ENCODE assay signal across 13 cellular contexts in the genomic region with DNA sequence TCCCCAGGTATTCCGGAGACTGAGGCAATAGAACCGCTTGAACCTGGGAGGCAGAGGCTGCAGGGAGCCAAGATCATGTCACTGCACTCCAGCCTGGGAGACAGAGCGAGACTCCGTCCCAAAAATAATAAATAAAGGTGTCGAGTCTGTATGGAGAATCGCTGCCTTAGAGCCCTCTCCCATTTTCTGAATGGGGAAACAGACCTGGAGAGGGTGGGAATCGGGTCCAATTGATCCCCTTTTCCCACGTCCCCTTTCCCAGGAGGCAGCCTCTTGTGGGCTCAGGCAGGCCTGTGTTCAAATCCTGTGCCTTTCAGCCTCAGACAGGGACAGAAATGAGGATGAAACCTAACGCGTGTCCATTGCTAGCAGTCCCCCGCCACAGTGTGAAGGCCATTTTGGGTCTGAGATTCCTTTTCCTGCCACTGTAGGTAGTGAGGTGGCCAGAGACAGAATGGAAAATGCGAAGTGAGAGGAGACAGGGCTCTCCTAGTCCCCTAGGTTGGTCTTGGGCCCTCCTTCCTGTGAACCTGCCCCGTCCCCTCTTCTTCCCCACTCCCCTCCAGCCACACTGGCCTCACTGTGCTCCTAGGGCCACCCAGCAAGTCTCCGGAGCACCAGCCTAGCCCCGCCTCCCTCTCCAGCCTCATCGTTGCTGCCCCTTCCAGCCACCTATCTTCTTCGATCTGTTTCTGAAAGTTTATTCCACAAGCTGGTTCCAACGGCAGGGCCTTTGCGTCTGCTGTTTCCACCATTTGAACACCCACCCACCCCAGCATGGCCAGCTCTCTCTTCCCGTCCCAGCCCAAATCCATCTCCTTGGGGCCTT. TPM values are rescaled to one million over a fixed set of nuclear protein-coding genes. Genes with fewer than 3 reads are reported as not detected.
DNase-seq lines count a peak whose midpoint lies in the region; ATAC-seq and TF ChIP-seq lines count a peak whose summit lies in the region.
"Had no signal": no experiment of that assay in that cellular context is flagged by ENCODE, and none has a peak within 500 bp of the region (broad histone marks: within the 10 kb centered on the region; RNA-seq: fewer than 3 reads in every experiment).

No MANE protein-coding gene starts in this region.

- H3K4me3 ChIP-seq in esophagus muscularis mucosa (no peak overlapping the region), skeletal muscle tissue (ENCODE audit: low read length in 3 of 3) (no peak overlapping the region), colonic mucosa (no peak overlapping the region)
- H3K4me3 ChIP-seq: A549 had no signal

- H3K4me1 Mint-ChIP-seq in activated CD4-positive, alpha-beta T cell treated with anti-CD3 and anti-CD28 coated beads, Interleukin-2, amount 10 ng/mL, durations not matched to agents 24 days and 14 days, result peaks cover 29% of the 10 kb centered on the region

- H3K27me3 ChIP-seq in esophagus muscularis mucosa, result no peaks in the 10 kb centered on the region
- no peaks in the 10 kb centered on the region for H3K27me3 ChIP-seq in skeletal muscle tissue (ENCODE audit: control insufficient read depth in 3 of 3, insufficient read depth in 3 of 3, low read length in 3 of 3)
- H3K27me3 ChIP-seq in colonic mucosa, result no peaks in the 10 kb centered on the region

- 54% methylated on average over 20 of the region's 20 CpGs for WGBS in esophagus muscularis mucosa

- H3K9me3 ChIP-seq in esophagus muscularis mucosa (no peaks in the 10 kb centered on the region), skeletal muscle tissue (ENCODE audit: control insufficient read depth in 3 of 3, low read length in 3 of 3) (no peaks in the 10 kb centered on the region), colonic mucosa (no peaks in the 10 kb centered on the region)
- H3K9me3 ChIP-seq: A549 had no signal

- no peaks in the 10 kb centered on the region for H3K9me3 Mint-ChIP-seq in activated CD4-positive, alpha-beta T cell treated with anti-CD3 and anti-CD28 coated beads, Interleukin-2, amount 10 ng/mL, durations not matched to agents 24 days and 14 days

- H3K36me3 ChIP-seq in esophagus muscularis mucosa (peaks cover 6 to 30% (median 24%) of the 10 kb centered on the region in 4 donors), skeletal muscle tissue (ENCODE audit: control insufficient read depth in 3 of 3, insufficient read depth in 3 of 3, low read length in 3 of 3) (peaks cover 14 to 16% (median 14%) of the 10 kb centered on the region in 3 donors), colonic mucosa (no peaks in the 10 kb centered on the region)

- peak overlapping the region; percentile 63 for H3K27ac Mint-ChIP-seq in activated CD4-positive, alpha-beta T cell treated with anti-CD3 and anti-CD28 coated beads, Interleukin-2, amount 10 ng/mL, durations not matched to agents 24 days and 14 days

- H3K27me3 Mint-ChIP-seq in activated CD4-positive, alpha-beta T cell treated with anti-CD3 and anti-CD28 coated beads, Interleukin-2, amount 10 ng/mL, durations not matched to agents 24 days and 14 days, result no peaks in the 10 kb centered on the region

- H3K27ac ChIP-seq in esophagus muscularis mucosa (replicated peaks in 1 of 4) (peak overlapping the region; percentile 95 to 98 (median 96)), skeletal muscle tissue (ENCODE audit: low read depth, low read length) (peak overlapping the region; percentile 58), colonic mucosa (no peak overlapping the region)
- H3K27ac ChIP-seq: WERI-Rb-1 had no signal

- DNase-seq in activated CD4-positive, alpha-beta T cell treated with anti-CD3 and anti-CD28 coated beads, Interleukin-2, amount 10 ng/mL, durations not matched to agents 24 days and 14 days, result peak; percentile 59
- DNase-seq in activated CD4-positive, alpha-beta T cell treated with anti-CD3 and anti-CD28 coated beads for 1 hour, result no peak
- DNase-seq in esophagus muscularis mucosa (ENCODE audit: extremely low spot score), result no peak
- no peak for DNase-seq in colonic mucosa
- no peak for DNase-seq in NK-92 treated with Interleukin-12 subunit alpha and Interleukin-12 subunit beta, amount 100 ng/mL, for 24 hours (lab: John Stamatoyannopoulos, UW)
- DNase-seq: NCI-H2171 treated with DMSO at 0.1 percent for 48 hours, WERI-Rb-1 had no signal

- TF ChIP-seq CTCF in esophagus muscularis mucosa (IDR thresholded peaks at IDR 0.05) (no peak), colonic mucosa (IDR thresholded peaks at IDR 0.05) (no peak)

- intact Hi-C loops in activated CD4-positive, alpha-beta T cell treated with anti-CD3 and anti-CD28 coated beads, Interleukin-2, amount 10 ng/mL, durations not matched to agents 24 days and 14 days (cut with micrococcal nuclease), result no loop called here
- intact Hi-C loops in esophagus muscularis mucosa (cut with DNase I) (loop anchor here (2.0 kb wide), 1 partner anchor 65 kb away; no protein-coding TSS in a partner anchor), colonic mucosa (cut with DNase I) (no loop called here)

- TF ChIP-seq POLR2A in Raji (IDR thresholded peaks at IDR 0.05; ENCODE audit: insufficient read depth, low read depth, low read length) (0 out of 2 replicates have a peak, but pooled peaks have one; percentile 18), esophagus muscularis mucosa (IDR thresholded peaks at IDR 0.05; ENCODE audit: low read depth) (no peak)

- no peak for ATAC-seq in GM21526 (IDR thresholded peaks at IDR 0.05; ENCODE audit: low FRiP score, unreplicated experiment)
- ATAC-seq: A549 had no signal

- TF ChIP-seq EP300 in esophagus muscularis mucosa (IDR thresholded peaks at IDR 0.05), result no peak

- peaks cover 28 to 68% (median 63%) of the 10 kb centered on the region in 4 donors for H3K4me1 ChIP-seq in esophagus muscularis mucosa
- H3K4me1 ChIP-seq in skeletal muscle tissue (ENCODE audit: control insufficient read depth in 3 of 3, insufficient read depth in 3 of 3, low read length in 3 of 3), result peaks cover 36 to 50% (median 47%) of the 10 kb centered on the region in 3 donors
- peaks cover 15% of the 10 kb centered on the region for H3K4me1 ChIP-seq in colonic mucosa

- H3K4me3 Mint-ChIP-seq in activated CD4-positive, alpha-beta T cell treated with anti-CD3 and anti-CD28 coated beads, Interleukin-2, amount 10 ng/mL, durations not matched to agents 24 days and 14 days, result peak overlapping the region; percentile 17

- H3K9ac ChIP-seq in skeletal muscle tissue (ENCODE audit: low read depth in 1 of 3, low read length in 3 of 3) (no peak overlapping the region), colonic mucosa (ENCODE audit: low read depth in 2 of 2, low read length in 2 of 2) (no peak overlapping the region)

- H3K36me3 Mint-ChIP-seq in activated CD4-positive, alpha-beta T cell treated with anti-CD3 and anti-CD28 coated beads, Interleukin-2, amount 10 ng/mL, durations not matched to agents 24 days and 14 days (ENCODE audit: low read depth), result peaks cover 19% of the 10 kb centered on the region

RNA-seq across cellular contexts. Expression of gene POLDIP3, which starts 2.7 kb away (rescaled TPM):
- total RNA-seq in activated CD4-positive, alpha-beta T cell treated with anti-CD3 and anti-CD28 coated beads, Interleukin-2, amount 10 ng/mL, durations not matched to agents 24 days and 14 days, result 75.4 and 85.3 TPM in 2 replicates
- total RNA-seq in esophagus muscularis mucosa, result 10 to 100 TPM; 30.6 to 47.6 (median 39.6) TPM
- 22.4 TPM for total RNA-seq in skeletal muscle tissue
- total RNA-seq in colonic mucosa, result 10 to 100 TPM; 55.0 to 68.2 TPM

RNA-seq across cellular contexts. Expression of gene ATP5MGL, which starts 23.0 kb away (rescaled TPM):
- total RNA-seq in activated CD4-positive, alpha-beta T cell treated with anti-CD3 and anti-CD28 coated beads, Interleukin-2, amount 10 ng/mL, durations not matched to agents 24 days and 14 days, result 0.98 and 1.2 TPM in 2 replicates
- total RNA-seq in esophagus muscularis mucosa, result not detected
- total RNA-seq in skeletal muscle tissue, result not detected
- total RNA-seq in colonic mucosa, result under 1 TPM in 1 of 2 donors, not detected in 1; 0.44 TPM
- total RNA-seq: Daoy, RPMI7951 had no signal

RNA-seq across cellular contexts. Expression of gene CYB5R3, which starts 31.8 kb away (rescaled TPM):
- total RNA-seq in activated CD4-positive, alpha-beta T cell treated with anti-CD3 and anti-CD28 coated beads, Interleukin-2, amount 10 ng/mL, durations not matched to agents 24 days and 14 days, result 76.2 and 77.0 TPM in 2 replicates
- total RNA-seq in esophagus muscularis mucosa, result 100 to 1,000 TPM; 154 to 287 (median 221) TPM
- total RNA-seq in skeletal muscle tissue, result 28.7 TPM
- total RNA-seq in colonic mucosa, result 100 to 1,000 TPM; 105 to 133 TPM
